In genomic region chr7:42162560-42163325, GRCh38 we compare ENCODE assay signal across 24 cellular contexts.
DNase-seq lines count a peak whose midpoint lies in the region; ATAC-seq and TF ChIP-seq lines count a peak whose summit lies in the region.
"Had no signal": no experiment of that assay in that cellular context is flagged by ENCODE, and none has a peak within 500 bp of the region (broad histone marks: within the 10 kb centered on the region; RNA-seq: fewer than 3 reads in every experiment).

No MANE protein-coding gene starts in this region.

- peak overlapping the region; percentile 17; the same call in 1 of the 2 replicates for H3K27ac ChIP-seq in MM.1S (ENCODE audit: low read length)
- H3K27ac ChIP-seq in RWPE2 (ENCODE audit: poor library complexity, severe bottlenecking), result peak overlapping the region; percentile 50
- H3K27ac ChIP-seq in thymus (ENCODE audit: low read depth), result peak overlapping the region; percentile 25
- H3K27ac ChIP-seq: C4-2B, HL-60 had no signal

- intact Hi-C loops in activated CD4-positive, alpha-beta memory T cell treated with anti-CD3 and anti-CD28 coated beads for 36 hours (cut with micrococcal nuclease), result no loop called here

- no peaks in the 10 kb centered on the region for H3K36me3 Mint-ChIP-seq in activated CD4-positive, alpha-beta memory T cell treated with anti-CD3 and anti-CD28 coated beads for 36 hours
- H3K36me3 Mint-ChIP-seq: IgD-negative memory B cell had no signal

- ATAC-seq in RWPE2 (ENCODE audit: low read depth), result peak; percentile 37; the same call in 2 of the 3 replicates
- no peak for ATAC-seq in GM19351 (IDR thresholded peaks at IDR 0.05; ENCODE audit: unreplicated experiment)
- ATAC-seq in GM19467 (IDR thresholded peaks at IDR 0.05; ENCODE audit: unreplicated experiment), result no peak

- H3K4me3 ChIP-seq in MM.1S (ENCODE audit: low read length) (no peak overlapping the region), RWPE2 (ENCODE audit: severe bottlenecking) (no peak overlapping the region), thymus (ENCODE audit: low read length) (no peak overlapping the region)
- H3K4me3 ChIP-seq: MG63 had no signal

- H3K4me1 Mint-ChIP-seq in activated CD4-positive, alpha-beta memory T cell treated with anti-CD3 and anti-CD28 coated beads for 36 hours (ENCODE audit: low read depth), result no peaks in the 10 kb centered on the region
- H3K4me1 Mint-ChIP-seq: IgD-negative memory B cell had no signal

- no peak overlapping the region for H3K27ac Mint-ChIP-seq in activated CD4-positive, alpha-beta memory T cell treated with anti-CD3 and anti-CD28 coated beads for 36 hours
- H3K27ac Mint-ChIP-seq: IgD-negative memory B cell had no signal

- no peaks in the 10 kb centered on the region for H3K9me3 Mint-ChIP-seq in activated CD4-positive, alpha-beta memory T cell treated with anti-CD3 and anti-CD28 coated beads for 36 hours
- H3K9me3 Mint-ChIP-seq: H9, IgD-negative memory B cell had no signal

- no peak overlapping the region for H3K4me3 Mint-ChIP-seq in activated CD4-positive, alpha-beta memory T cell treated with anti-CD3 and anti-CD28 coated beads for 36 hours
- H3K4me3 Mint-ChIP-seq: H9, IgD-negative memory B cell had no signal

- no peaks in the 10 kb centered on the region for H3K27me3 ChIP-seq in MM.1S (replicated peaks; ENCODE audit: insufficient read depth, low read length)
- H3K27me3 ChIP-seq in RWPE2 (ENCODE audit: insufficient read depth, poor library complexity, severe bottlenecking), result no peaks in the 10 kb centered on the region
- no peaks in the 10 kb centered on the region for H3K27me3 ChIP-seq in thymus (ENCODE audit: control insufficient read depth, insufficient read depth)
- H3K27me3 ChIP-seq: MG63 had no signal

- CTCF ChIA-PET in activated CD4-positive, alpha-beta memory T cell treated with anti-CD3 and anti-CD28 coated beads for 36 hours (lab: Charles Lee), result no interaction called here

- H3K79me2 ChIP-seq in MM.1S (ENCODE audit: low read length), result no peaks in the 10 kb centered on the region

- H3K36me3 ChIP-seq in MM.1S (replicated peaks; ENCODE audit: insufficient read depth, low read length), result no peaks in the 10 kb centered on the region; the same call in 1 of the 2 replicates
- H3K36me3 ChIP-seq in RWPE2 (ENCODE audit: low read depth), result 0 out of 2 replicates have a peak, but pooled peaks cover 3% of the 10 kb centered on the region
- no peaks in the 10 kb centered on the region for H3K36me3 ChIP-seq in thymus (ENCODE audit: control insufficient read depth, insufficient read depth)
- H3K36me3 ChIP-seq: MG63 had no signal

- H4K20me1 ChIP-seq in MM.1S (ENCODE audit: insufficient read depth, low read length), result no peaks in the 10 kb centered on the region

- peak overlapping the region; percentile 41; the same call in 1 of the 2 replicates for H3K4me2 ChIP-seq in MM.1S (ENCODE audit: low read depth, low read length)
- H3K4me2 ChIP-seq: SK-N-SH had no signal

- H3K4me1 ChIP-seq in MM.1S (ENCODE audit: low read length) (peaks cover 13% of the 10 kb centered on the region), RWPE2 (ENCODE audit: insufficient read depth, poor library complexity, severe bottlenecking) (peaks cover 34% of the 10 kb centered on the region), thymus (ENCODE audit: control insufficient read depth, insufficient read depth, low read length) (no peaks in the 10 kb centered on the region)

- H3K27me3 Mint-ChIP-seq in activated CD4-positive, alpha-beta memory T cell treated with anti-CD3 and anti-CD28 coated beads for 36 hours, result no peaks in the 10 kb centered on the region
- H3K27me3 Mint-ChIP-seq: IgD-negative memory B cell had no signal

- H2AFZ ChIP-seq in MM.1S (ENCODE audit: low read length), result no peak overlapping the region

- 94% methylated on average over 7 of the region's 7 CpGs for WGBS in thymus

- TF ChIP-seq CTCF in MM.1S (IDR thresholded peaks at IDR 0.05; ENCODE audit: low read length) (no peak), RWPE2 (IDR thresholded peaks at IDR 0.05; ENCODE audit: poor library complexity, severe bottlenecking) (no peak)

- H3F3A ChIP-seq in MM.1S (ENCODE audit: insufficient read depth, low read length), result no peaks in the 10 kb centered on the region

- H3K9me3 ChIP-seq in MM.1S (replicated peaks; ENCODE audit: insufficient read depth, low read length) (no peaks in the 10 kb centered on the region), RWPE2 (ENCODE audit: severe bottlenecking) (no peaks in the 10 kb centered on the region), thymus (ENCODE audit: control insufficient read depth) (no peaks in the 10 kb centered on the region)
- H3K9me3 ChIP-seq: MG63, SK-N-SH had no signal

- POLR2A ChIA-PET in activated CD4-positive, alpha-beta memory T cell treated with anti-CD3 and anti-CD28 coated beads for 36 hours (lab: Charles Lee), result no interaction called here

- H3K9ac ChIP-seq in MM.1S (ENCODE audit: low read length), result no peak overlapping the region
- H3K9ac ChIP-seq: SK-N-SH had no signal

- H3K9me2 ChIP-seq in MM.1S (replicated peaks; ENCODE audit: insufficient read depth, low read length), result no peaks in the 10 kb centered on the region
- H3K9me2 ChIP-seq: SK-N-SH had no signal

- DNase-seq in MM.1S (peak; percentile 61), RWPE2 (ENCODE audit: low spot score) (no peak), iris pigment epithelial cell (ENCODE audit: low read depth) (peak; percentile 53)
- no peak for DNase-seq in activated CD4-positive, alpha-beta memory T cell treated with anti-CD3 and anti-CD28 coated beads for 36 hours
- DNase-seq: AML-193; DND-41; H9; Karpas-422; MG63; NCI-H1092; NCI-H1436 treated with DMSO at 0.1 percent for 48 hours; NCI-H2029; NCI-H2171; NCI-H446; NCI-H69; NK-92 treated with Interleukin-12 subunit alpha and Interleukin-12 subunit beta, amount 100 ng/mL, for 24 hours; SHP77; SK-N-SH had no signal

Comparison
In these comparisons a context has a peak if more than half of its experiments do, and no peak if none do; other contexts are left out.
1. DNase-seq: peak in MM.1S (single experiment) and iris pigment epithelial cell (single experiment); none in RWPE2 (single experiment) and activated CD4-positive, alpha-beta memory T cell treated with anti-CD3 and anti-CD28 coated beads for 36 hours (single experiment).
2. Peak in every context shown above with its lines, with median percentiles within 50 percentile points of each other: H3K27ac ChIP-seq.